16 cellular contexts compared by ENCODE assay signal in genomic region chr14:29321646-29322045, GRCh38.
DNase-seq lines count a peak whose midpoint lies in the region; ATAC-seq, FAIRE-seq and TF ChIP-seq lines count a peak whose summit lies in the region.
"Had no signal": no experiment of that assay in that cellular context is flagged by ENCODE, and none has a peak within 500 bp of the region (broad histone marks: within the 10 kb centered on the region; RNA-seq: fewer than 3 reads in every experiment).

No MANE protein-coding gene starts in this region.

- TF ChIP-seq CTCF in fibroblast of pulmonary artery (IDR thresholded peaks at IDR 0.05; ENCODE audit: low read length, missing control alignments) (no peak), retinal pigment epithelial cell (conservative IDR thresholded peaks at IDR 0.05; ENCODE audit: low read depth, low read length) (no peak)

- DNase-seq in ELR (ENCODE audit: low read depth) (peak; percentile 82), RCC 7860 (ENCODE audit: low spot score) (peak; percentile 68), fibroblast of pulmonary artery (ENCODE audit: low read depth) (peak; percentile 70), retinal pigment epithelial cell (ENCODE audit: low read depth) (peak; percentile 25), KBM-7 (no peak), RPMI8226 (no peak)
- DNase-seq: activated CD8-positive, alpha-beta memory T cell treated with anti-CD3 and anti-CD28 coated beads, Interleukin-2, amount 50 U/mL, for 4 hours; activated naive CD4-positive, alpha-beta T cell treated with Interleukin-2 at 50 U/mL for 16 hours; CD4-positive, alpha-beta T cell; NCI-H2081 treated with DMSO at 0.1 percent for 48 hours; stimulated activated naive CD4-positive, alpha-beta T cell treated with Interleukin-2 at 50 U/mL for 16 hours; upper lobe of right lung had no signal

- no peak for ATAC-seq in GM18498 (IDR thresholded peaks at IDR 0.05; ENCODE audit: unreplicated experiment)
- ATAC-seq: Right ventricle myocardium inferior, upper lobe of right lung had no signal

- FAIRE-seq in RCC 7860 (lab: Jason Lieb, UNC): no peak
- FAIRE-seq: G401.6 had no signal

- H3K4me3 ChIP-seq in fibroblast of pulmonary artery (replicated peaks; ENCODE audit: low read depth, low read length): no peak overlapping the region
- no peak overlapping the region for H3K4me3 ChIP-seq in retinal pigment epithelial cell (ENCODE audit: low read length)
- H3K4me3 ChIP-seq: cardiac muscle cell, upper lobe of right lung had no signal

- in situ Hi-C loops in KBM-7 (cut with MboI; ENCODE audit: low pct_unique_long_range_greater_than_20kb, low sequenced_read_pairs): no loop called here

Comparison
In these comparisons a context has a peak if more than half of its experiments do, and no peak if none do; other contexts are left out.
1. DNase-seq: peak in ELR (single experiment), RCC 7860 (single experiment), fibroblast of pulmonary artery (single experiment) and retinal pigment epithelial cell (single experiment); none in KBM-7 (single experiment) and RPMI8226 (single experiment).